In genomic region chr2:189268763-189269162, GRCh38 we compare ENCODE assay signal across 17 cellular contexts.
A peak's percentile ranks its signal among the peaks of the same experiment; 100 is the strongest.
DNase-seq lines count a peak whose midpoint lies in the region; ATAC-seq and TF ChIP-seq lines count a peak whose summit lies in the region.
"Had no signal": no experiment of that assay in that cellular context is flagged by ENCODE, and none has a peak within 500 bp of the region (broad histone marks: within the 10 kb centered on the region; RNA-seq: fewer than 3 reads in every experiment).

No MANE protein-coding gene starts in this region.

- peak overlapping the region; percentile 62 for H3K4me2 ChIP-seq in skeletal muscle satellite cell (ENCODE audit: low read length)

- no peak for TF ChIP-seq CTCF in astrocyte of the spinal cord (IDR thresholded peaks at IDR 0.05; ENCODE audit: low read depth, low read length)
- no peak for TF ChIP-seq CTCF in fibroblast of the aortic adventitia (IDR thresholded peaks at IDR 0.05; ENCODE audit: insufficient read depth, low read length)

- H3K36me3 ChIP-seq in SJSA1 (no peaks in the 10 kb centered on the region), skeletal muscle satellite cell (ENCODE audit: insufficient read depth, low read length) (no peaks in the 10 kb centered on the region)

- intact Hi-C loops in left cardiac atrium (cut with DNase I), result no loop called here

- peak overlapping the region; percentile 81 for H3K9ac ChIP-seq in skeletal muscle satellite cell (ENCODE audit: low read depth, low read length)

- DNase-seq in SJSA1 (ENCODE audit: low read depth in 1 of 2, low spot score in 2 of 2) (no peak), astrocyte of the spinal cord (ENCODE audit: low read depth, low spot score) (peak; percentile 37), fibroblast of the aortic adventitia (ENCODE audit: low read depth) (peak; percentile 78), NCI-H82 (lab: John Stamatoyannopoulos, UW) (no peak), left cardiac atrium (no peak), amygdala (lab: John Stamatoyannopoulos, UW) (no peak), NCI-H1092 treated with DMSO at 0.1 percent for 48 hours (lab: John Stamatoyannopoulos, UW) (no peak)
- DNase-seq: AML-193, DMS79, MM.1S, NCI-H1092, NCI-H146, NCI-H2081, NCI-H446 treated with DMSO at 0.1 percent for 48 hours, Right ventricle myocardium superior had no signal

- H3K4me3 ChIP-seq in SJSA1 (no peak overlapping the region), astrocyte of the spinal cord (ENCODE audit: low read depth, low read length) (no peak overlapping the region), fibroblast of the aortic adventitia (ENCODE audit: low read depth, low read length) (no peak overlapping the region), skeletal muscle satellite cell (ENCODE audit: low read length) (no peak overlapping the region)

- H3K27ac ChIP-seq in SJSA1, result peak overlapping the region; percentile 66
- H3K27ac ChIP-seq: C4-2B had no signal

- H3K9me3 ChIP-seq in SJSA1 (replicated peaks) (no peaks in the 10 kb centered on the region), skeletal muscle satellite cell (replicated peaks; ENCODE audit: low read length) (no peaks in the 10 kb centered on the region)

- no peak for ATAC-seq in left cardiac atrium

- in situ Hi-C loops in astrocyte of the spinal cord (cut with HindIII; ENCODE audit: low sequenced_read_pairs), result no loop called here

- H3K27me3 ChIP-seq in SJSA1 (replicated peaks), result no peaks in the 10 kb centered on the region
- H3K27me3 ChIP-seq in skeletal muscle satellite cell (ENCODE audit: control insufficient read depth, insufficient read depth, low read length), result no peaks in the 10 kb centered on the region

- H3K4me1 ChIP-seq in SJSA1 (replicated peaks) (peaks cover 24% of the 10 kb centered on the region), skeletal muscle satellite cell (ENCODE audit: control insufficient read depth, insufficient read depth, low read length) (peaks cover 26% of the 10 kb centered on the region)

Comparison
In these comparisons a context has a peak if more than half of its experiments do, and no peak if none do; other contexts are left out.
1. DNase-seq: peak in astrocyte of the spinal cord (single experiment) and fibroblast of the aortic adventitia (single experiment); none in SJSA1 (0 of 2), NCI-H82 (single experiment), left cardiac atrium (single experiment), amygdala (0 of 56) and NCI-H1092 treated with DMSO at 0.1 percent for 48 hours (single experiment).